9 cellular contexts compared by ENCODE assay signal in the genomic region with DNA sequence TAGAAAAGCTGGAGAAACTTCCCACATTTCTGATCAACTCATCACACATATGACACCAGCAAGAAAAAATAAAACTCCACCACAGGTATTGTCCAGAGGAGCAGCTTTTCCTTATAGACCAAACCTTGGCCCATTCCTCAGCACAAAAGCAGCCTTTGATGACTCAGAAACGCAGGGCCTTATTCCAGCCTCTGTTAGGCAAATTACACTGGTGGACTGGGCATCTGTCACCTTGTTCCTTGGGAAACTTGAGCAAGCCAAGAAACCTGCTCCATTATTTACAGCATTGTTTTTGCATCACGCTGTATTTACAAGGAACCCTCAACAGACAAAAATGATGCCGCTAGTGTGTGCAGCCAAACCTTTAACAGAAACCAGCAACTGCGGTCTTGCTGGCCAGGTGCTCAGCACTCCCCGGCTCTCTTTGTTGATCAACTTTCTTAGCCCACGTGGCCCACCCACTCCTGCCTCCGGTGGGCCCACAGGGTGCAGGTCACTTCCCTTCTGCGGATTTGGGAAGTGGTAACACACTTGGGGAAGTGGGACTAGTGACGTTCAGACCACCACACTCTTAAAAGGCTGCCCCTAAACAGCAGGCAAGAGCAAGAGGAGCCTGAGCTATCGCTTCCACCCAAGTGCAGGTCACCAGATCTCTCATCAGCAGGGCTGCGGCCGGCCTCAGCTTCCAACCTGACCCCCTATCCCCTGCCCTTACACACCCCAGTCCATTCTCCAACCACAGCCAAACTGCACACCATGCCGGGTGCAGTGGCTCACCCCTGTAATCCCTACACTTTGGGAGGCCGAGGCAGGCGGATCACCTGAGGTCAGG. TPM values are rescaled to one million over a fixed set of nuclear protein-coding genes. Genes with fewer than 3 reads are reported as not detected.
DNase-seq lines count a peak whose midpoint lies in the region; ATAC-seq, FAIRE-seq and TF ChIP-seq lines count a peak whose summit lies in the region.
"Had no signal": no experiment of that assay in that cellular context is flagged by ENCODE, and none has a peak within 500 bp of the region (broad histone marks: within the 10 kb centered on the region; RNA-seq: fewer than 3 reads in every experiment).

No MANE protein-coding gene starts in this region.

- H3K9me3 ChIP-seq in Karpas-422 (ENCODE audit: low read length) (no peaks in the 10 kb centered on the region), colonic mucosa (no peaks in the 10 kb centered on the region)

- no peak for FAIRE-seq in urothelium cell line (lab: Jason Lieb, UNC)
- FAIRE-seq: A204.1 had no signal

- H3K9ac ChIP-seq in Karpas-422 (ENCODE audit: low read length), result no peak overlapping the region
- H3K9ac ChIP-seq in colonic mucosa (ENCODE audit: low read depth in 2 of 2, low read length in 2 of 2), result no peak overlapping the region

- H3K36me3 ChIP-seq in Karpas-422 (ENCODE audit: insufficient read depth, low read length) (no peaks in the 10 kb centered on the region), colonic mucosa (no peaks in the 10 kb centered on the region)

- no peak overlapping the region; the same call in 1 of the 2 replicates for H3K4me3 ChIP-seq in Karpas-422 (ENCODE audit: low read length)
- peak overlapping the region; percentile 61 for H3K4me3 ChIP-seq in colonic mucosa

- peak overlapping the region; percentile 89 for H3K4me2 ChIP-seq in Karpas-422 (ENCODE audit: low read depth, low read length, poor library complexity, severe bottlenecking)

- no peak for TF ChIP-seq CTCF in colonic mucosa (IDR thresholded peaks at IDR 0.05)

- no peaks in the 10 kb centered on the region for H3K79me2 ChIP-seq in Karpas-422 (ENCODE audit: low read length)

- H4K20me1 ChIP-seq in Karpas-422 (ENCODE audit: insufficient read depth, low read depth, low read length), result no peaks in the 10 kb centered on the region

- no peaks in the 10 kb centered on the region for H3K27me3 ChIP-seq in Karpas-422 (ENCODE audit: low read length)
- no peaks in the 10 kb centered on the region for H3K27me3 ChIP-seq in colonic mucosa

- H3K27ac ChIP-seq in Karpas-422 (ENCODE audit: low read length) (no peak overlapping the region), colonic mucosa (no peak overlapping the region)

- H2AFZ ChIP-seq in Karpas-422 (ENCODE audit: low read length), result no peak overlapping the region; the same call in 1 of the 2 replicates

- ATAC-seq in GM21786 (IDR thresholded peaks at IDR 0.05; ENCODE audit: unreplicated experiment), result peak; percentile 60

- intact Hi-C loops in colonic mucosa (cut with DNase I), result no loop called here

- H3K9me2 ChIP-seq in Karpas-422 (replicated peaks; ENCODE audit: insufficient read depth, low read length), result no peaks in the 10 kb centered on the region

- H3K4me1 ChIP-seq in Karpas-422 (ENCODE audit: low read length) (peaks cover 17% of the 10 kb centered on the region), colonic mucosa (peaks cover 7% of the 10 kb centered on the region)

- DNase-seq in DMS53 (lab: John Stamatoyannopoulos, UW) (peak; percentile 7), DMS53 treated with DMSO at 0.1 percent for 48 hours (lab: John Stamatoyannopoulos, UW; ENCODE audit: unreplicated experiment) (no peak), Karpas-422 (no peak), colonic mucosa (peak; percentile 22), urothelium cell line (ENCODE audit: low spot score) (peak; percentile 18)
- DNase-seq in activated CD8-positive, alpha-beta memory T cell treated with anti-CD3 and anti-CD28 coated beads for 24 hours, result no peak
- no peak for DNase-seq in effector CD4-positive, alpha-beta T cell

RNA-seq across cellular contexts. Expression of a gene that starts 1.5 kb away (rescaled TPM):
- total RNA-seq in Karpas-422 (2014; rRNA removed; shearing (Covaris generic); ENCODE audit: low replicate concordance), result 2.3 TPM in 1 of 2 replicates, not detected in the other
- 10 to 100 TPM in 1 of 2 donors, 1 to 10 TPM in 1; 8.8 to 12.0 TPM for total RNA-seq in colonic mucosa

Comparison
In these comparisons a context has a peak if more than half of its experiments do, and no peak if none do; other contexts are left out.
1. DNase-seq: peak in DMS53 (single experiment), colonic mucosa (single experiment) and urothelium cell line (single experiment); none in DMS53 treated with DMSO at 0.1 percent for 48 hours (single experiment), Karpas-422 (single experiment), activated CD8-positive, alpha-beta memory T cell treated with anti-CD3 and anti-CD28 coated beads for 24 hours (single experiment) and effector CD4-positive, alpha-beta T cell (single experiment).